8 cellular contexts compared by ENCODE assay signal in the genomic region with DNA sequence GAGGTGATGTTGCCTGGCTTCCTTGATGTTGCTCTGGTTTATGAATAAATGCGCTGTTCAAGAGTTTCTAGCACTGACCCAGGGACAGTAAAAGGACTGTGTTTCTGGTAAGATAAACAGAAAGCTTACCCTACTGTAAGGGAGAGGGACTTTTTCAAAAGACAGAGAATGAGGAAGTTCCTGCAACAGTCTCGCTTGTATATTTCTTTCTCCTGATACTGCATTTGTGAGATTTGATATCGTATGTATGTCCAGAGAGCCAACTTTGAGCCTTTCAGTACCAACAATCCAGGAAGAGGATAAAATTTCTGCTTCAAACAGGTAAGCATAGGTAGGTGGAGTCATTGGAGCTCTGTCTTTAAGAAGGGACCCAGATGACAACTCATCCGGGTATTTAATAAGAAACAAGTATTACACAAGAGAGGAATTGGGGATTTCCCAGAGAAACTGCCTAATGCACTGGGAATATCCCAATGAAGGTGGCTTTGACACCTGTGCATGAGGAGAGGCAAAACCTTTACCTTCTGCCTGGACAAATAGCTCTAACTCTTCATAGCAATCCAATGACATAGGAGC. TPM values are rescaled to one million over a fixed set of nuclear protein-coding genes. Genes with fewer than 3 reads are reported as not detected.
DNase-seq lines count a peak whose midpoint lies in the region; ATAC-seq lines count a peak whose summit lies in the region.

No MANE protein-coding gene starts in this region.

- ATAC-seq in GM18511 (IDR thresholded peaks at IDR 0.05; ENCODE audit: unreplicated experiment) (peak; percentile 27), HG02642 (IDR thresholded peaks at IDR 0.05; ENCODE audit: poor library complexity, unreplicated experiment) (peak; percentile 13), naive B cell (ENCODE audit: low read depth in 2 of 2) (peak; percentile 48 to 60)

- DNase-seq in SKM-1 treated with dmso at 0.1 percent for 144 hours (lab: John Stamatoyannopoulos, UW; ENCODE audit: unreplicated experiment) (peak; percentile 52), naive B cell (peak; percentile 61), occipital lobe (lab: John Stamatoyannopoulos, UW) (no peak), D341Med (ENCODE audit: low spot score) (no peak), NCI-H187 treated with DMSO at 0.1 percent for 48 hours (lab: John Stamatoyannopoulos, UW) (no peak), NCI-H226 (no peak)

- peaks cover 51 to 63% (median 56%) of the 10 kb centered on the region in 3 donors for H3K4me1 Mint-ChIP-seq in naive B cell

- peaks cover 0 to 3% (median 0%) of the 10 kb centered on the region in 7 donors for H3K9me3 Mint-ChIP-seq in naive B cell

- H3K27me3 Mint-ChIP-seq in naive B cell = no peaks in the 10 kb centered on the region

- peak overlapping the region; percentile 90 to 98 (median 93) for H3K4me3 Mint-ChIP-seq in naive B cell

- H3K27ac Mint-ChIP-seq in naive B cell = peak overlapping the region; percentile 93 to 99 (median 98)

- peaks cover 0 to 11% of the 10 kb centered on the region in 2 donors for H3K36me3 Mint-ChIP-seq in naive B cell

RNA-seq across cellular contexts. Expression of gene DAPP1, which starts 0.8 kb away (rescaled TPM):
- polyA plus RNA-seq in naive B cell (ENCODE audit: low read depth in 6 of 6) = 100 to 1,000 TPM; 114 to 255 (median 199) TPM
- total RNA-seq in occipital lobe = 0.94 TPM

Comparison
In these comparisons a context has a peak if more than half of its experiments do, and no peak if none do; other contexts are left out.
1. DNase-seq: peak in SKM-1 treated with dmso at 0.1 percent for 144 hours (single experiment) and naive B cell (single experiment); none in occipital lobe (single experiment), D341Med (single experiment), NCI-H187 treated with DMSO at 0.1 percent for 48 hours (single experiment) and NCI-H226 (single experiment).
2. Peak in every context shown above with its lines, with median percentiles within 50 percentile points of each other: ATAC-seq.